In genomic region chr3:150072576-150072975, GRCh38 we compare ENCODE assay signal across 20 cellular contexts.
"Had no signal": no experiment of that assay in that cellular context is flagged by ENCODE, and none has a peak within 500 bp of the region (broad histone marks: within the 10 kb centered on the region; RNA-seq: fewer than 3 reads in every experiment).

No MANE protein-coding gene starts in this region.

- DNase-seq: activated CD4-positive, alpha-beta T cell treated with anti-CD3 and anti-CD28 coated beads for 48 hours; activated CD4-positive, alpha-beta T cell treated with anti-CD3 and anti-CD28 coated beads, Interleukin-2, amount 50 U/mL, for 48 hours; activated CD4-positive, CD25-positive, alpha-beta regulatory T cell treated with anti-CD3 and anti-CD28 coated beads, Interleukin-2, amount 50 U/mL, for 72 hours; activated gamma-delta T cell; activated naive CD4-positive, alpha-beta T cell treated with anti-CD3 and anti-CD28 coated beads for 36 hours; activated T-cell treated with anti-CD3 and anti-CD28 coated beads, Interleukin-2, amount 50 U/mL, for 4 hours; amygdala; caudate nucleus; NCI-H1092; NCI-H1930; NCI-H345; NCI-H510A; NCI-H82; SHP77 had no signal

- H3K27ac ChIP-seq: breast epithelium, KMS-11 had no signal

- ATAC-seq: activated T-cell treated with anti-CD3 and anti-CD28 coated beads, Interleukin-2, amount 50 U/mL, for 4 hours had no signal

- FAIRE-seq: RCC 7860 had no signal

- H3K4me3 ChIP-seq: breast epithelium had no signal

- H3K27ac Mint-ChIP-seq: activated naive CD4-positive, alpha-beta T cell treated with anti-CD3 and anti-CD28 coated beads for 36 hours; activated naive CD8-positive, alpha-beta T cell; T-helper 1 cell treated with Interleukin-12 subunit alpha and Interleukin-12 subunit beta and Interleukin-4 antibody, amounts not matched to agents 30 μg/mL and 1 μg/mL, for 36 hours; WTC11 had no signal

- H3K36me3 ChIP-seq: breast epithelium had no signal

- H3K9ac ChIP-seq: KMS-11 had no signal

- H3K4me3 Mint-ChIP-seq: activated naive CD4-positive, alpha-beta T cell treated with anti-CD3 and anti-CD28 coated beads for 36 hours; activated naive CD8-positive, alpha-beta T cell; activated T-cell treated with anti-CD3 and anti-CD28 coated beads, Interleukin-2, amount 50 U/mL, for 4 hours; T-helper 1 cell treated with Interleukin-12 subunit alpha and Interleukin-12 subunit beta and Interleukin-4 antibody, amounts not matched to agents 30 μg/mL and 1 μg/mL, for 36 hours; WTC11 had no signal

- H3K9me3 Mint-ChIP-seq: activated naive CD4-positive, alpha-beta T cell treated with anti-CD3 and anti-CD28 coated beads for 36 hours had no signal

- H3K4me1 ChIP-seq: breast epithelium had no signal

- H3K4me2 ChIP-seq: KMS-11 had no signal
